In the genomic region with DNA sequence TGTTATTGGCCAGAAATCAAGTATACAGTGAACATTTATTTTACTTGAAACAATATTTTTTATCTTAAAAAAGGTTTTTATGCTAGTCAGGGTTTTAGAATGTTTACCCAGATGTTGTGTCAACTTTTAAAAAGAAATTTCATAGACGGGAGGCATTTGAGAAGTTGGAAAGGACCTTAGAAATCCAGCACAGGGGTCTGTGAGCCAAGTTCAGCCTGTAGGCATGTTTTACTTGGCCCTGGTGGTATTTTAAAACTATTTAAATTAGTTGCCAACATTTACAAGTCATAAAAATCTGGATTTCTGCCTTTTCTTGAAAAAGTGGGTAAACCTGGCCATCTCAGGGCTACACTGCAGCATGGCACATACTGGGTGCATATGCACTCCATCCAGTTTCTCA, we compare ENCODE assay signal across 17 cellular contexts. TPM values are rescaled to one million over a fixed set of nuclear protein-coding genes. Genes with fewer than 3 reads are reported as not detected.
A peak's percentile ranks its signal among the peaks of the same experiment; 100 is the strongest.
DNase-seq lines count a peak whose midpoint lies in the region; ATAC-seq and TF ChIP-seq lines count a peak whose summit lies in the region.
"Had no signal": no experiment of that assay in that cellular context is flagged by ENCODE, and none has a peak within 500 bp of the region (broad histone marks: within the 10 kb centered on the region; RNA-seq: fewer than 3 reads in every experiment).

No MANE protein-coding gene starts in this region.

- H3K9me2 ChIP-seq in GM23338 (ENCODE audit: insufficient read depth), result no peaks in the 10 kb centered on the region

- DNase-seq in MG63, result peak; percentile 62
- peak; percentile 29 to 34 for DNase-seq in cardiac fibroblast (ENCODE audit: low read depth in 2 of 2)
- DNase-seq in fibroblast of pulmonary artery (ENCODE audit: low read depth), result peak; percentile 33
- peak; percentile 13 for DNase-seq in smooth muscle cell of the brain vasculature (ENCODE audit: low read depth, low spot score)
- DNase-seq in GM23338 (ENCODE audit: low spot score), result no peak
- DNase-seq in Ammon's horn (ENCODE audit: low spot score), result no peak
- DNase-seq: KBM-7, NCI-H1417 treated with DMSO at 0.1 percent for 48 hours, NCI-H2029, NCI-H2171, NCI-H446, NCI-H748 treated with DMSO at 0.1 percent for 48 hours had no signal

- H3K9me3 Mint-ChIP-seq in GM23338, result no peaks in the 10 kb centered on the region

- H3K27me3 ChIP-seq in MG63, result no peaks in the 10 kb centered on the region
- no peaks in the 10 kb centered on the region for H3K27me3 ChIP-seq in GM23338 (ENCODE audit: insufficient read depth)

- H3K4me1 Mint-ChIP-seq in GM23338, result no peaks in the 10 kb centered on the region
- H3K4me1 Mint-ChIP-seq: CD14-positive monocyte had no signal

- no peaks in the 10 kb centered on the region for H3K36me3 Mint-ChIP-seq in GM23338 (ENCODE audit: low read depth)
- H3K36me3 Mint-ChIP-seq: CD14-positive monocyte had no signal

- H3K36me3 ChIP-seq in MG63 (no peaks in the 10 kb centered on the region), GM23338 (ENCODE audit: insufficient read depth) (no peaks in the 10 kb centered on the region)

- no peak for TF ChIP-seq CTCF in cardiac fibroblast (IDR thresholded peaks at IDR 0.05; ENCODE audit: low read depth, low read length)
- no peak for TF ChIP-seq CTCF in fibroblast of pulmonary artery (IDR thresholded peaks at IDR 0.05; ENCODE audit: low read length, missing control alignments)
- TF ChIP-seq CTCF in GM23338 (conservative IDR thresholded peaks at IDR 0.05; ENCODE audit: low read depth in 2 of 2), result no peak

- no peaks in the 10 kb centered on the region for H3K27me3 Mint-ChIP-seq in GM23338 (ENCODE audit: insufficient read depth, low read depth, poor library complexity)

- no peaks in the 10 kb centered on the region for H3K4me1 ChIP-seq in GM23338 (ENCODE audit: insufficient read depth)
- H3K4me1 ChIP-seq: A549 had no signal

- H3F3A ChIP-seq in GM23338 (replicated peaks; ENCODE audit: low read depth), result no peaks in the 10 kb centered on the region

- ATAC-seq in GM23338 (no peak), GM18868 (IDR thresholded peaks at IDR 0.05; ENCODE audit: unreplicated experiment) (no peak), GM21786 (IDR thresholded peaks at IDR 0.05; ENCODE audit: unreplicated experiment) (no peak)
- ATAC-seq: A549, HCT116 had no signal

- H3K4me3 ChIP-seq in MG63 (no peak overlapping the region), cardiac fibroblast (replicated peaks in 1 of 2; ENCODE audit: low read depth in 2 of 2, low read length in 2 of 2) (no peak overlapping the region), fibroblast of pulmonary artery (replicated peaks; ENCODE audit: low read depth, low read length) (no peak overlapping the region), GM23338 (no peak overlapping the region)
- H3K4me3 ChIP-seq: A549 had no signal

- H3K27ac ChIP-seq in GM23338 (ENCODE audit: low read depth), result no peak overlapping the region
- H3K27ac ChIP-seq: A549 had no signal

- no peaks in the 10 kb centered on the region for H3K79me2 ChIP-seq in GM23338 (replicated peaks; ENCODE audit: insufficient read depth)

- no peaks in the 10 kb centered on the region for H4K20me1 ChIP-seq in GM23338 (replicated peaks; ENCODE audit: insufficient read depth)

- H3K4me2 ChIP-seq in GM23338, result no peak overlapping the region
- H3K4me2 ChIP-seq: A549 had no signal

- H2AFZ ChIP-seq in GM23338, result no peak overlapping the region

- H3K9me3 ChIP-seq in MG63, result peaks cover 2% of the 10 kb centered on the region; the same call in 1 of the 2 replicates
- H3K9me3 ChIP-seq: A549 had no signal

- no peak overlapping the region for H3K27ac Mint-ChIP-seq in GM23338
- H3K27ac Mint-ChIP-seq: CD14-positive monocyte had no signal

- H3K4me3 Mint-ChIP-seq in GM23338, result no peak overlapping the region
- H3K4me3 Mint-ChIP-seq: CD14-positive monocyte had no signal

TF ChIP-seq in GM23338, 12 proteins besides CTCF, POLR2A, EP300 and RAD21 (continues in another document):
- TF ChIP-seq, protein P1, sequence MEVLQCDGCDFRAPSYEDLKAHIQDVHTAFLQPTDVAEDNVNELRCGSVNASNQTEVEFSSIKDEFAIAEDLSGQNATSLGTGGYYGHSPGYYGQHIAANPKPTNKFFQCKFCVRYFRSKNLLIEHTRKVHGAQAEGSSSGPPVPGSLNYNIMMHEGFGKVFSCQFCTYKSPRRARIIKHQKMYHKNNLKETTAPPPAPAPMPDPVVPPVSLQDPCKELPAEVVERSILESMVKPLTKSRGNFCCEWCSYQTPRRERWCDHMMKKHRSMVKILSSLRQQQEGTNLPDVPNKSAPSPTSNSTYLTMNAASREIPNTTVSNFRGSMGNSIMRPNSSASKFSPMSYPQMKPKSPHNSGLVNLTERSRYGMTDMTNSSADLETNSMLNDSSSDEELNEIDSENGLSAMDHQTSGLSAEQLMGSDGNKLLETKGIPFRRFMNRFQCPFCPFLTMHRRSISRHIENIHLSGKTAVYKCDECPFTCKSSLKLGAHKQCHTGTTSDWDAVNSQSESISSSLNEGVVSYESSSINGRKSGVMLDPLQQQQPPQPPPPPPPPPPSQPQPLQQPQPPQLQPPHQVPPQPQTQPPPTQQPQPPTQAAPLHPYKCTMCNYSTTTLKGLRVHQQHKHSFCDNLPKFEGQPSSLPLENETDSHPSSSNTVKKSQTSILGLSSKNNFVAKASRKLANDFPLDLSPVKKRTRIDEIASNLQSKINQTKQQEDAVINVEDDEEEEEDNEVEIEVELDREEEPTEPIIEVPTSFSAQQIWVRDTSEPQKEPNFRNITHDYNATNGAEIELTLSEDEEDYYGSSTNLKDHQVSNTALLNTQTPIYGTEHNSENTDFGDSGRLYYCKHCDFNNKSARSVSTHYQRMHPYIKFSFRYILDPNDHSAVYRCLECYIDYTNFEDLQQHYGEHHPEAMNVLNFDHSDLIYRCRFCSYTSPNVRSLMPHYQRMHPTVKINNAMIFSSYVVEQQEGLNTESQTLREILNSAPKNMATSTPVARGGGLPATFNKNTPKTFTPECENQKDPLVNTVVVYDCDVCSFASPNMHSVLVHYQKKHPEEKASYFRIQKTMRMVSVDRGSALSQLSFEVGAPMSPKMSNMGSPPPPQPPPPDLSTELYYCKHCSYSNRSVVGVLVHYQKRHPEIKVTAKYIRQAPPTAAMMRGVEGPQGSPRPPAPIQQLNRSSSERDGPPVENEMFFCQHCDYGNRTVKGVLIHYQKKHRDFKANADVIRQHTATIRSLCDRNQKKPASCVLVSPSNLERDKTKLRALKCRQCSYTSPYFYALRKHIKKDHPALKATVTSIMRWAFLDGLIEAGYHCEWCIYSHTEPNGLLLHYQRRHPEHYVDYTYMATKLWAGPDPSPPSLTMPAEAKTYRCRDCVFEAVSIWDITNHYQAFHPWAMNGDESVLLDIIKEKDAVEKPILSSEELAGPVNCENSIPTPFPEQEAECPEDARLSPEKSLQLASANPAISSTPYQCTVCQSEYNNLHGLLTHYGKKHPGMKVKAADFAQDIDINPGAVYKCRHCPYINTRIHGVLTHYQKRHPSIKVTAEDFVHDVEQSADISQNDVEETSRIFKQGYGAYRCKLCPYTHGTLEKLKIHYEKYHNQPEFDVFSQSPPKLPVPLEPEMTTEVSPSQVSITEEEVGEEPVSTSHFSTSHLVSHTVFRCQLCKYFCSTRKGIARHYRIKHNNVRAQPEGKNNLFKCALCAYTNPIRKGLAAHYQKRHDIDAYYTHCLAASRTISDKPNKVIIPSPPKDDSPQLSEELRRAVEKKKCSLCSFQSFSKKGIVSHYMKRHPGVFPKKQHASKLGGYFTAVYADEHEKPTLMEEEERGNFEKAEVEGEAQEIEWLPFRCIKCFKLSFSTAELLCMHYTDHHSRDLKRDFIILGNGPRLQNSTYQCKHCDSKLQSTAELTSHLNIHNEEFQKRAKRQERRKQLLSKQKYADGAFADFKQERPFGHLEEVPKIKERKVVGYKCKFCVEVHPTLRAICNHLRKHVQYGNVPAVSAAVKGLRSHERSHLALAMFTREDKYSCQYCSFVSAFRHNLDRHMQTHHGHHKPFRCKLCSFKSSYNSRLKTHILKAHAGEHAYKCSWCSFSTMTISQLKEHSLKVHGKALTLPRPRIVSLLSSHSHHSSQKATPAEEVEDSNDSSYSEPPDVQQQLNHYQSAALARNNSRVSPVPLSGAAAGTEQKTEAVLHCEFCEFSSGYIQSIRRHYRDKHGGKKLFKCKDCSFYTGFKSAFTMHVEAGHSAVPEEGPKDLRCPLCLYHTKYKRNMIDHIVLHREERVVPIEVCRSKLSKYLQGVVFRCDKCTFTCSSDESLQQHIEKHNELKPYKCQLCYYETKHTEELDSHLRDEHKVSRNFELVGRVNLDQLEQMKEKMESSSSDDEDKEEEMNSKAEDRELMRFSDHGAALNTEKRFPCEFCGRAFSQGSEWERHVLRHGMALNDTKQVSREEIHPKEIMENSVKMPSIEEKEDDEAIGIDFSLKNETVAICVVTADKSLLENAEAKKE (CRISPR knock-in tag; IDR thresholded peaks at IDR 0.05), result no peak
- TF ChIP-seq ZNF114 (CRISPR knock-in tag; IDR thresholded peaks at IDR 0.05), result no peak
- no peak for TF ChIP-seq EZH2 (IDR thresholded peaks at IDR 0.05; ENCODE audit: low read depth, unreplicated experiment)
- TF ChIP-seq NANOG (IDR thresholded peaks at IDR 0.05; ENCODE audit: borderline replicate concordance), result no peak
- no peak for TF ChIP-seq ZNF331 (CRISPR knock-in tag; IDR thresholded peaks at IDR 0.05; ENCODE audit: low read depth)

RNA-seq across cellular contexts. Expression of a gene that starts 25.5 kb away (rescaled TPM):
- 149 and 156 TPM in 2 replicates for total RNA-seq in MG63 (2014; rRNA removed; shearing (Covaris generic); ENCODE audit: low replicate concordance)
- 60.4 and 72.1 TPM in 2 replicates for total RNA-seq in GM23338 (2014; rRNA removed; shearing (Covaris generic))
- polyA plus RNA-seq in GM23338 (2016; fragmentation: Nextera tagmentation; extraction: Ambion mirVana), result 43.5 and 47.9 TPM in 2 replicates

Comparison
In these comparisons a context has a peak if more than half of its experiments do, and no peak if none do; other contexts are left out.
1. DNase-seq: peak in MG63 (single experiment), cardiac fibroblast (2 of 2), fibroblast of pulmonary artery (single experiment) and smooth muscle cell of the brain vasculature (single experiment); none in GM23338 (single experiment) and Ammon's horn (single experiment).